ENCODE assay signal across 1 cellular context in the genomic region with DNA sequence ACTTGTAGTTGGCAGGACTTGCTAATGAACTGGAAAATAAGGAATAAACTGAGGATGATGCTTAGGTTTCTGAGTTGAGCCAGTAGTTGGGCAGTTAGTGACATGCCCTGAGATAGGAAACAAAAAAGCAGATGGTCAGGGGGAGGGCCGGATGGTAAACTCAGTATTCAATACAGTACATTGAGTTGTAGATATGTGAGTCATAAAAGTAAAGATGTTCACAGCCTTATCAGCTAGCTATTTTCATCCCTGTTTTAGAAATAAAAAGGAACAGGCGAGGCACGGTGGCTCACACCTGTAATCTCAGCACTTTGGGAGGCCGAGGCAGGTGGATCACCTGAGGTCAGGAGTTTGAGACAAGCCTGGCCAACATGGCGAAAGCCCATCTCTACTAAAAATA.
TF ChIP-seq lines count a peak whose summit lies in the region.

No MANE protein-coding gene starts in this region.

TF ChIP-seq in K562, 482 proteins besides CTCF, POLR2A, EP300 and RAD21 (continued from another document and continues in another):
- TF ChIP-seq, protein P1, sequence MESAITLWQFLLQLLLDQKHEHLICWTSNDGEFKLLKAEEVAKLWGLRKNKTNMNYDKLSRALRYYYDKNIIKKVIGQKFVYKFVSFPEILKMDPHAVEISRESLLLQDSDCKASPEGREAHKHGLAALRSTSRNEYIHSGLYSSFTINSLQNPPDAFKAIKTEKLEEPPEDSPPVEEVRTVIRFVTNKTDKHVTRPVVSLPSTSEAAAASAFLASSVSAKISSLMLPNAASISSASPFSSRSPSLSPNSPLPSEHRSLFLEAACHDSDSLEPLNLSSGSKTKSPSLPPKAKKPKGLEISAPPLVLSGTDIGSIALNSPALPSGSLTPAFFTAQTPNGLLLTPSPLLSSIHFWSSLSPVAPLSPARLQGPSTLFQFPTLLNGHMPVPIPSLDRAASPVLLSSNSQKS (CRISPR knock-in tag; IDR thresholded peaks at IDR 0.05), result no peak
- TF ChIP-seq, protein P2, sequence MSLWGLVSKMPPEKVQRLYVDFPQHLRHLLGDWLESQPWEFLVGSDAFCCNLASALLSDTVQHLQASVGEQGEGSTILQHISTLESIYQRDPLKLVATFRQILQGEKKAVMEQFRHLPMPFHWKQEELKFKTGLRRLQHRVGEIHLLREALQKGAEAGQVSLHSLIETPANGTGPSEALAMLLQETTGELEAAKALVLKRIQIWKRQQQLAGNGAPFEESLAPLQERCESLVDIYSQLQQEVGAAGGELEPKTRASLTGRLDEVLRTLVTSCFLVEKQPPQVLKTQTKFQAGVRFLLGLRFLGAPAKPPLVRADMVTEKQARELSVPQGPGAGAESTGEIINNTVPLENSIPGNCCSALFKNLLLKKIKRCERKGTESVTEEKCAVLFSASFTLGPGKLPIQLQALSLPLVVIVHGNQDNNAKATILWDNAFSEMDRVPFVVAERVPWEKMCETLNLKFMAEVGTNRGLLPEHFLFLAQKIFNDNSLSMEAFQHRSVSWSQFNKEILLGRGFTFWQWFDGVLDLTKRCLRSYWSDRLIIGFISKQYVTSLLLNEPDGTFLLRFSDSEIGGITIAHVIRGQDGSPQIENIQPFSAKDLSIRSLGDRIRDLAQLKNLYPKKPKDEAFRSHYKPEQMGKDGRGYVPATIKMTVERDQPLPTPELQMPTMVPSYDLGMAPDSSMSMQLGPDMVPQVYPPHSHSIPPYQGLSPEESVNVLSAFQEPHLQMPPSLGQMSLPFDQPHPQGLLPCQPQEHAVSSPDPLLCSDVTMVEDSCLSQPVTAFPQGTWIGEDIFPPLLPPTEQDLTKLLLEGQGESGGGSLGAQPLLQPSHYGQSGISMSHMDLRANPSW (CRISPR knock-in tag; IDR thresholded peaks at IDR 0.05), result no peak
- TF ChIP-seq SLC30A9 (CRISPR knock-in tag; IDR thresholded peaks at IDR 0.05) (no peak), FOS (IDR thresholded peaks at IDR 0.05; ENCODE audit: extremely low read depth, insufficient read length) (peak; percentile 43), KLF6 (CRISPR knock-in tag; IDR thresholded peaks at IDR 0.05; ENCODE audit: borderline replicate concordance) (no peak), SMARCA5 (IDR thresholded peaks at IDR 0.05) (no peak), THRAP3 (IDR thresholded peaks at IDR 0.05; ENCODE audit: borderline replicate concordance) (no peak), EGR1 (conservative IDR thresholded peaks at IDR 0.05) (no peak), NFE2L1 (tag; IDR thresholded peaks at IDR 0.05; ENCODE audit: borderline replicate concordance, low read depth) (no peak), COPS2 (conservative IDR thresholded peaks at IDR 0.05) (no peak), TFAM (CRISPR knock-in tag; conservative IDR thresholded peaks at IDR 0.05) (no peak), XRCC3 (IDR thresholded peaks at IDR 0.05) (no peak), GABPA (tag; conservative IDR thresholded peaks at IDR 0.05; ENCODE audit: low read depth) (no peak), STAG1 (CRISPR knock-in tag; IDR thresholded peaks at IDR 0.05; ENCODE audit: borderline replicate concordance) (no peak), CHD1 (IDR thresholded peaks at IDR 0.05; ENCODE audit: low read length) (no peak), HIVEP1 (CRISPR knock-in tag; IDR thresholded peaks at IDR 0.05) (no peak), CREB1 (IDR thresholded peaks at IDR 0.05) (no peak), CREB1 (CRISPR knock-in tag; IDR thresholded peaks at IDR 0.05) (no peak), NFRKB (IDR thresholded peaks at IDR 0.05; ENCODE audit: low read depth) (no peak), GABPB2 (CRISPR knock-in tag; conservative IDR thresholded peaks at IDR 0.05) (no peak), SRSF3 (IDR thresholded peaks at IDR 0.05; ENCODE audit: insufficient read depth, low read length) (no peak), BHLHE40 (IDR thresholded peaks at IDR 0.05; ENCODE audit: low read length) (no peak), CREM (IDR thresholded peaks at IDR 0.05; ENCODE audit: low read depth) (no peak), RFX5 (IDR thresholded peaks at IDR 0.05; ENCODE audit: low read depth, low read length) (no peak), MAZ (CRISPR knock-in tag; conservative IDR thresholded peaks at IDR 0.05 in 1 of 2, IDR thresholded peaks at IDR 0.05 in 1 of 2) (no peak), MYBL2 (IDR thresholded peaks at IDR 0.05; ENCODE audit: low read depth) (no peak), MYBL2 (CRISPR knock-in tag; IDR thresholded peaks at IDR 0.05; ENCODE audit: borderline replicate concordance) (no peak), ZNF695 (CRISPR knock-in tag; IDR thresholded peaks at IDR 0.05) (no peak), MBD2 (IDR thresholded peaks at IDR 0.05; ENCODE audit: borderline replicate concordance, low read depth) (no peak), MTF1 (CRISPR knock-in tag; IDR thresholded peaks at IDR 0.05; ENCODE audit: borderline replicate concordance) (no peak), TAF1 (IDR thresholded peaks at IDR 0.05; ENCODE audit: control insufficient read depth, extremely low read depth, insufficient read depth, low read length, severe bottlenecking) (no peak)
- TF ChIP-seq, protein P3, sequence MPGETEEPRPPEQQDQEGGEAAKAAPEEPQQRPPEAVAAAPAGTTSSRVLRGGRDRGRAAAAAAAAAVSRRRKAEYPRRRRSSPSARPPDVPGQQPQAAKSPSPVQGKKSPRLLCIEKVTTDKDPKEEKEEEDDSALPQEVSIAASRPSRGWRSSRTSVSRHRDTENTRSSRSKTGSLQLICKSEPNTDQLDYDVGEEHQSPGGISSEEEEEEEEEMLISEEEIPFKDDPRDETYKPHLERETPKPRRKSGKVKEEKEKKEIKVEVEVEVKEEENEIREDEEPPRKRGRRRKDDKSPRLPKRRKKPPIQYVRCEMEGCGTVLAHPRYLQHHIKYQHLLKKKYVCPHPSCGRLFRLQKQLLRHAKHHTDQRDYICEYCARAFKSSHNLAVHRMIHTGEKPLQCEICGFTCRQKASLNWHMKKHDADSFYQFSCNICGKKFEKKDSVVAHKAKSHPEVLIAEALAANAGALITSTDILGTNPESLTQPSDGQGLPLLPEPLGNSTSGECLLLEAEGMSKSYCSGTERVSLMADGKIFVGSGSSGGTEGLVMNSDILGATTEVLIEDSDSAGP (CRISPR knock-in tag; IDR thresholded peaks at IDR 0.05), result no peak
- TF ChIP-seq, protein P4, sequence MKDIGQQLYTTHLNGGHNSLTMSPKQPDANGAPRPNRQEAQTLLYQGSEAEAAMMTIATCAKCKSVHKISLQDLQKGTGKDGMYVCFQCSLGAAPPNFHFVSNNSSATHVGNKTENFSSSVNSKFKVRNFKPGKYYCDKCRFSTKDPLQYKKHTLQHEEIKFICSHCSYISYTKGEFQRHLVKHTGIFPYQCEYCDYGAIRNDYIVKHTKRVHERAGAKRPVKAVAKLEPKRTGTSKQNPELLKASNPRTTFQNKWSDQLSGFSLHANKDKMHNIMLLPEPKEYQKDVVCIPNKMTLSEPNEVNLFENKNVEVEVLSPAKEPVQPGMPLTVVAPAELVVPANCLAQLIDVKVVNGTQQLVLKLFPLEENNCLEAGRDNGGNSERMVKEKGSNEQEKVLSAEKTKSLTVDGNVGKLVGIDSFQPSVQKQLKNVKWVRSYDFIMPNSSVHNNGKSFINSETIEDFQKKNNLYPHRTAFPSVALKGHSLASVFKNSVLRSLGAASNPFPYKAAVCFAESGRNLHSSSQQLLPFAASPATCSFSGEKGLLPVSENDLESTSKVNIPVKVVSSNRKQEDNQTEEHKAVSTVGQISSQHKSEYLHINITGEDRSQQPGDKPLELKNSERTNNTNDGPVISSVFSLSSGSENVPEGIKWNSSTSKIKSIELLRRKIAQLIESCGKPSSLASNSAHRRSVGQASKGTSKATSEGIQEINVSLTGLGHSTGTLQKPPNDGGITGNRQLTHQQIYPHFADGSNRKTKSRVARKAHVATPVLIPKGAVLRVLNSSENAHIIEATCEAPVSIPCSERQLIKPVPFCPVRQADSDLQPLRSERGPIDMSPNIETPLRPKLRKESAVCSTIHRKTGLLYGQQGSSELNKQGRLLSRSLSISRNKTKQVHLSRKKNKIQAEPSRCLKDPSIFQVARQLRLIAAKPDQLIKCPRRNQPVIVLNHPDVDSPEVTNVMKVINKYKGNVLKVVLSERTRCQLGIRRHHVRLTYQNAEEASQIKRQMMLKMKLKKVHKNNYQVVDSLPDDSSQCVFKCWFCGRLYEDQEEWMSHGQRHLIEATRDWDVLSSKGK (CRISPR knock-in tag; IDR thresholded peaks at IDR 0.05), result no peak
- TF ChIP-seq, protein P5, sequence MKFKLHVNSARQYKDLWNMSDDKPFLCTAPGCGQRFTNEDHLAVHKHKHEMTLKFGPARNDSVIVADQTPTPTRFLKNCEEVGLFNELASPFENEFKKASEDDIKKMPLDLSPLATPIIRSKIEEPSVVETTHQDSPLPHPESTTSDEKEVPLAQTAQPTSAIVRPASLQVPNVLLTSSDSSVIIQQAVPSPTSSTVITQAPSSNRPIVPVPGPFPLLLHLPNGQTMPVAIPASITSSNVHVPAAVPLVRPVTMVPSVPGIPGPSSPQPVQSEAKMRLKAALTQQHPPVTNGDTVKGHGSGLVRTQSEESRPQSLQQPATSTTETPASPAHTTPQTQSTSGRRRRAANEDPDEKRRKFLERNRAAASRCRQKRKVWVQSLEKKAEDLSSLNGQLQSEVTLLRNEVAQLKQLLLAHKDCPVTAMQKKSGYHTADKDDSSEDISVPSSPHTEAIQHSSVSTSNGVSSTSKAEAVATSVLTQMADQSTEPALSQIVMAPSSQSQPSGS (CRISPR knock-in tag; IDR thresholded peaks at IDR 0.05), result no peak
- TF ChIP-seq, protein P6, sequence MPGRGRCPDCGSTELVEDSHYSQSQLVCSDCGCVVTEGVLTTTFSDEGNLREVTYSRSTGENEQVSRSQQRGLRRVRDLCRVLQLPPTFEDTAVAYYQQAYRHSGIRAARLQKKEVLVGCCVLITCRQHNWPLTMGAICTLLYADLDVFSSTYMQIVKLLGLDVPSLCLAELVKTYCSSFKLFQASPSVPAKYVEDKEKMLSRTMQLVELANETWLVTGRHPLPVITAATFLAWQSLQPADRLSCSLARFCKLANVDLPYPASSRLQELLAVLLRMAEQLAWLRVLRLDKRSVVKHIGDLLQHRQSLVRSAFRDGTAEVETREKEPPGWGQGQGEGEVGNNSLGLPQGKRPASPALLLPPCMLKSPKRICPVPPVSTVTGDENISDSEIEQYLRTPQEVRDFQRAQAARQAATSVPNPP (IDR thresholded peaks at IDR 0.05; ENCODE audit: borderline replicate concordance, insufficient read depth, insufficient read length), result no peak
- TF ChIP-seq, protein P7, sequence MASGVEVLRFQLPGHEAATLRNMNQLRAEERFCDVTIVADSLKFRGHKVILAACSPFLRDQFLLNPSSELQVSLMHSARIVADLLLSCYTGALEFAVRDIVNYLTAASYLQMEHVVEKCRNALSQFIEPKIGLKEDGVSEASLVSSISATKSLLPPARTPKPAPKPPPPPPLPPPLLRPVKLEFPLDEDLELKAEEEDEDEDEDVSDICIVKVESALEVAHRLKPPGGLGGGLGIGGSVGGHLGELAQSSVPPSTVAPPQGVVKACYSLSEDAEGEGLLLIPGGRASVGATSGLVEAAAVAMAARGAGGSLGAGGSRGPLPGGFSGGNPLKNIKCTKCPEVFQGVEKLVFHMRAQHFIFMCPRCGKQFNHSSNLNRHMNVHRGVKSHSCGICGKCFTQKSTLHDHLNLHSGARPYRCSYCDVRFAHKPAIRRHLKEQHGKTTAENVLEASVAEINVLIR (CRISPR knock-in tag; IDR thresholded peaks at IDR 0.05), result no peak
- TF ChIP-seq, protein P8, sequence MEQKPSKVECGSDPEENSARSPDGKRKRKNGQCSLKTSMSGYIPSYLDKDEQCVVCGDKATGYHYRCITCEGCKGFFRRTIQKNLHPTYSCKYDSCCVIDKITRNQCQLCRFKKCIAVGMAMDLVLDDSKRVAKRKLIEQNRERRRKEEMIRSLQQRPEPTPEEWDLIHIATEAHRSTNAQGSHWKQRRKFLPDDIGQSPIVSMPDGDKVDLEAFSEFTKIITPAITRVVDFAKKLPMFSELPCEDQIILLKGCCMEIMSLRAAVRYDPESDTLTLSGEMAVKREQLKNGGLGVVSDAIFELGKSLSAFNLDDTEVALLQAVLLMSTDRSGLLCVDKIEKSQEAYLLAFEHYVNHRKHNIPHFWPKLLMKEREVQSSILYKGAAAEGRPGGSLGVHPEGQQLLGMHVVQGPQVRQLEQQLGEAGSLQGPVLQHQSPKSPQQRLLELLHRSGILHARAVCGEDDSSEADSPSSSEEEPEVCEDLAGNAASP (IDR thresholded peaks at IDR 0.05), result no peak
- TF ChIP-seq, protein P9, sequence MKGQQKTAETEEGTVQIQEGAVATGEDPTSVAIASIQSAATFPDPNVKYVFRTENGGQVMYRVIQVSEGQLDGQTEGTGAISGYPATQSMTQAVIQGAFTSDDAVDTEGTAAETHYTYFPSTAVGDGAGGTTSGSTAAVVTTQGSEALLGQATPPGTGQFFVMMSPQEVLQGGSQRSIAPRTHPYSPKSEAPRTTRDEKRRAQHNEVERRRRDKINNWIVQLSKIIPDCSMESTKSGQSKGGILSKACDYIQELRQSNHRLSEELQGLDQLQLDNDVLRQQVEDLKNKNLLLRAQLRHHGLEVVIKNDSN (CRISPR knock-in tag; IDR thresholded peaks at IDR 0.05), result no peak
